24 cellular contexts compared by ENCODE assay signal in genomic region chr12:5946388-5946787, GRCh38. TPM values are rescaled to one million over a fixed set of nuclear protein-coding genes. Genes with fewer than 3 reads are reported as not detected.
"Had no signal": no experiment of that assay in that cellular context is flagged by ENCODE, and none has a peak within 500 bp of the region (broad histone marks: within the 10 kb centered on the region; RNA-seq: fewer than 3 reads in every experiment).

No MANE protein-coding gene starts in this region.

- H3K36me3 ChIP-seq: ascending aorta, brain microvascular endothelial cell, cardiac muscle cell had no signal

- H3K4me3 ChIP-seq: ascending aorta, cardiac muscle cell, K562 had no signal

- H3K4me1 Mint-ChIP-seq: activated CD4-positive, alpha-beta T cell treated with anti-CD3 and anti-CD28 coated beads, Interleukin-2, amount 10 ng/mL, durations not matched to agents 7 days and 5 days had no signal

- ATAC-seq: activated naive CD4-positive, alpha-beta T cell treated with anti-CD3 and anti-CD28 coated beads, Interleukin-2, amount 50 U/mL, for 72 hours; activated naive CD8-positive, alpha-beta T cell treated with anti-CD3 and anti-CD28 coated beads, Interleukin-2, amount 50 U/mL, for 24 hours; activated T-cell treated with anti-CD3 and anti-CD28 coated beads, Interleukin-2, amount 50 U/mL, for 4 hours; K562; PC-3 had no signal

- H3K4me3 Mint-ChIP-seq: activated CD4-positive, alpha-beta memory T cell treated with anti-CD3 and anti-CD28 coated beads for 36 hours; activated CD4-positive, alpha-beta T cell treated with anti-CD3 and anti-CD28 coated beads, Interleukin-2, amount 10 ng/mL, durations not matched to agents 7 days and 5 days; activated naive CD8-positive, alpha-beta T cell treated with anti-CD3 and anti-CD28 coated beads, Interleukin-2, amount 50 U/mL, for 24 hours; activated T-cell treated with anti-CD3 and anti-CD28 coated beads, Interleukin-2, amount 50 U/mL, for 4 hours; T-helper 1 cell treated with Interleukin-12 subunit alpha and Interleukin-12 subunit beta and Interleukin-4 antibody, amounts not matched to agents 30 μg/mL and 1 μg/mL, for 36 hours had no signal

- H3K27ac ChIP-seq: ascending aorta, brain microvascular endothelial cell, cardiac muscle cell had no signal

- DNase-seq: activated CD4-positive, alpha-beta memory T cell treated with anti-CD3 and anti-CD28 coated beads for 36 hours; activated CD4-positive, alpha-beta T cell treated with anti-CD3 and anti-CD28 coated beads, Interleukin-2, amount 10 ng/mL, durations not matched to agents 7 days and 5 days; activated CD4-positive, CD25-positive, alpha-beta regulatory T cell; activated CD8-positive, alpha-beta memory T cell treated with anti-CD3 and anti-CD28 coated beads for 24 hours; activated effector memory CD4-positive, alpha-beta T cell treated with anti-CD3 and anti-CD28 coated beads, Interleukin-2, amount 50 U/mL, for 16 hours; activated naive CD4-positive, alpha-beta T cell treated with Interleukin-2 at 50 U/mL for 16 hours; activated naive CD8-positive, alpha-beta T cell treated with anti-CD3 and anti-CD28 coated beads, Interleukin-2, amount 50 U/mL, for 24 hours; activated T-cell treated with anti-CD3 and anti-CD28 coated beads, Interleukin-2, amount 50 U/mL, for 4 hours; amniotic stem cell; brain microvascular endothelial cell; Kasumi-1; NCI-H1436 treated with DMSO at 0.1 percent for 48 hours; NCI-H187; NCI-H2171 treated with DMSO at 0.1 percent for 48 hours; NCI-H345; NCI-H510A treated with DMSO at 0.1 percent for 48 hours; PC-3; SHP77; T-helper 9 cell had no signal

- H3K27ac Mint-ChIP-seq: activated CD4-positive, alpha-beta memory T cell treated with anti-CD3 and anti-CD28 coated beads for 36 hours; activated CD4-positive, alpha-beta T cell treated with anti-CD3 and anti-CD28 coated beads, Interleukin-2, amount 10 ng/mL, durations not matched to agents 7 days and 5 days; activated naive CD4-positive, alpha-beta T cell treated with anti-CD3 and anti-CD28 coated beads, Interleukin-2, amount 50 U/mL, for 72 hours; activated naive CD8-positive, alpha-beta T cell treated with anti-CD3 and anti-CD28 coated beads, Interleukin-2, amount 50 U/mL, for 24 hours; T-helper 1 cell treated with Interleukin-12 subunit alpha and Interleukin-12 subunit beta and Interleukin-4 antibody, amounts not matched to agents 30 μg/mL and 1 μg/mL, for 36 hours had no signal

- H3K36me3 Mint-ChIP-seq: activated CD4-positive, alpha-beta memory T cell treated with anti-CD3 and anti-CD28 coated beads for 36 hours; activated naive CD4-positive, alpha-beta T cell treated with anti-CD3 and anti-CD28 coated beads, Interleukin-2, amount 50 U/mL, for 72 hours had no signal

- H3K9me3 ChIP-seq: ascending aorta had no signal

- H3K9me3 Mint-ChIP-seq: activated CD4-positive, alpha-beta memory T cell treated with anti-CD3 and anti-CD28 coated beads for 36 hours; activated CD4-positive, alpha-beta T cell treated with anti-CD3 and anti-CD28 coated beads, Interleukin-2, amount 10 ng/mL, durations not matched to agents 7 days and 5 days; activated naive CD4-positive, alpha-beta T cell treated with anti-CD3 and anti-CD28 coated beads, Interleukin-2, amount 50 U/mL, for 72 hours; activated naive CD8-positive, alpha-beta T cell treated with anti-CD3 and anti-CD28 coated beads, Interleukin-2, amount 50 U/mL, for 24 hours; activated T-cell treated with anti-CD3 and anti-CD28 coated beads, Interleukin-2, amount 50 U/mL, for 4 hours; T-helper 1 cell treated with Interleukin-12 subunit alpha and Interleukin-12 subunit beta and Interleukin-4 antibody, amounts not matched to agents 30 μg/mL and 1 μg/mL, for 36 hours had no signal

RNA-seq across cellular contexts. Expression of gene ANO2, which starts 1.3 kb away (rescaled TPM):
- total RNA-seq: activated CD4-positive, alpha-beta memory T cell treated with anti-CD3 and anti-CD28 coated beads for 36 hours; activated CD4-positive, alpha-beta T cell treated with anti-CD3 and anti-CD28 coated beads, Interleukin-2, amount 10 ng/mL, durations not matched to agents 7 days and 5 days; activated naive CD4-positive, alpha-beta T cell treated with anti-CD3 and anti-CD28 coated beads, Interleukin-2, amount 50 U/mL, for 72 hours; activated T-cell treated with anti-CD3 and anti-CD28 coated beads, Interleukin-2, amount 50 U/mL, for 4 hours; PC-3 had no signal
- polyA plus RNA-seq: cardiac muscle cell, K562 had no signal
